Comparison of ENCODE assay signal across 22 cellular contexts in the genomic region with DNA sequence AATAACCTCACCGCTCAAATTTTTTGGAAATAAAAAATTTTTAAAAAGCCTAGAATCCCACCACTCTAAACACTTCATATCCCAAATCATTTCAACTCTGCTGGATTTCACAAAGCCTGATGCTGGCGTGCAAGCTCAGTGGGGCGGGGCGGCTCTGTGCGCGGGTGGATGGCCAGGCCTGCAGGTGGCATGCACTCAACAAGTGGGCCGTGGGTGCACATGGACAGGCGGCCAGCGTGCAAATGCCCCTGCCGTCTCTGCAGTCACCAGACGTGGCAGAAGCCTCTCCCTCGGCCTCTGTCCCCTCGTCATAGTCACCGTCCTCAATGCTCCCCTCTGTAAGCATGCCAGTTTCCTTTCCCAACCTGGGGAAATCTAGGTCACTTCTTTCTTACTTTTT. TPM values are rescaled to one million over a fixed set of nuclear protein-coding genes. Genes with fewer than 3 reads are reported as not detected.
A peak's percentile ranks its signal among the peaks of the same experiment; 100 is the strongest.
DNase-seq lines count a peak whose midpoint lies in the region; FAIRE-seq and TF ChIP-seq lines count a peak whose summit lies in the region.
"Had no signal": no experiment of that assay in that cellular context is flagged by ENCODE, and none has a peak within 500 bp of the region (broad histone marks: within the 10 kb centered on the region; RNA-seq: fewer than 3 reads in every experiment).

No MANE protein-coding gene starts in this region.

- 91% methylated on average over 14 of the region's 14 CpGs; no CpG with 5 or more reads in 1 of the 2 experiments for WGBS in H1 (ENCODE audit: extremely low coverage in 1 of 2, insufficient coverage in 1 of 2, insufficient read length in 1 of 2, insufficient replicate concordance in 2 of 2, low coverage in 1 of 2, low lambda C conversion rate in 2 of 2, missing lambda C conversion rate in 1 of 2), 2 experiments

- no peak for TF ChIP-seq CTCF in BE2C (IDR thresholded peaks at IDR 0.05; ENCODE audit: low read depth, low read length)
- no peak for TF ChIP-seq CTCF in H1 (IDR thresholded peaks at IDR 0.05; ENCODE audit: control extremely low read depth in 1 of 3, insufficient read depth in 1 of 3, low read depth in 1 of 3, low read length in 3 of 3)
- TF ChIP-seq CTCF in osteoblast (IDR thresholded peaks at IDR 0.05; ENCODE audit: extremely low read depth, low read depth, low read length), result no peak

- H3K36me3 ChIP-seq in BE2C (no peaks in the 10 kb centered on the region), H7 (replicated peaks; ENCODE audit: control insufficient read depth, insufficient read depth, low read length) (no peaks in the 10 kb centered on the region), H1 (ENCODE audit: control insufficient read depth in 2 of 4, insufficient read depth in 4 of 4, low read length in 3 of 4) (no peaks in the 10 kb centered on the region), osteoblast (ENCODE audit: insufficient read depth, low read length) (no peaks in the 10 kb centered on the region), HAP-1 (replicated peaks) (no peaks in the 10 kb centered on the region)

- peak overlapping the region; percentile 14 for H3K4ac ChIP-seq in H1 (replicated peaks; ENCODE audit: insufficient read length, low read depth, low read length)

- CTCF ChIA-PET in H1 (lab: Charles Lee; ENCODE audit: partially characterized antibody), result interaction anchor here (0.6 to 2.2 kb wide), 3 partner anchors 54 to 1327 kb away, joined by 3 to 9 read pairs (median 3); no protein-coding TSS in a partner anchor

- no peak for TF ChIP-seq POLR2A in H1 (IDR thresholded peaks at IDR 0.05; ENCODE audit: control extremely low read depth in 1 of 2, low read depth in 2 of 2, low read length in 2 of 2)

- H2BK20ac ChIP-seq in H1 (ENCODE audit: low read length), result no peak overlapping the region

- no peak overlapping the region for H2BK120ac ChIP-seq in H1 (replicated peaks; ENCODE audit: low read depth, low read length)

- H2AFZ ChIP-seq in H1 (ENCODE audit: low read length) (no peak overlapping the region), osteoblast (ENCODE audit: low read length) (no peak overlapping the region)

- H3K23ac ChIP-seq in H1 (ENCODE audit: insufficient read length), result no peak overlapping the region

- H3K9ac ChIP-seq in H1 (replicated peaks in 1 of 4; ENCODE audit: extremely low read depth in 1 of 4, low read depth in 3 of 4, low read length in 3 of 4), result no peak overlapping the region
- H3K9ac ChIP-seq: SK-N-SH had no signal

- H3K4me1 ChIP-seq in BE2C (no peaks in the 10 kb centered on the region), H1 (replicated peaks in 1 of 4; ENCODE audit: control insufficient read depth in 3 of 4, insufficient read depth in 4 of 4, low read length in 3 of 4) (peaks cover 0 to 3% (median 2%) of the 10 kb centered on the region in 4 experiments; a peak in 5 of 7 replicates), osteoblast (ENCODE audit: insufficient read depth, low read length) (peaks cover under 1% of the 10 kb centered on the region), HAP-1 (no peaks in the 10 kb centered on the region)

- TF ChIP-seq EP300 in H1 (IDR thresholded peaks at IDR 0.05; ENCODE audit: borderline replicate concordance in 1 of 2, low read depth in 2 of 2, low read length in 2 of 2), result no peak

- peak; percentile 4 for DNase-seq in BE2C
- DNase-seq in H7, result peak; percentile 46
- no peak for DNase-seq in H1 (ENCODE audit: low read depth in 1 of 2, low spot score in 2 of 2)
- peak; percentile 30 for DNase-seq in osteoblast (ENCODE audit: insufficient read length, low spot score, missing footprints)
- DNase-seq in HAP-1 (ENCODE audit: low spot score in 2 of 2), result no peak
- no peak for DNase-seq in stimulated activated CD8-positive, alpha-beta memory T cell treated with anti-CD3 and anti-CD28 coated beads, Interleukin-4, amount 100 ng/mL, for 48 hours
- no peak for DNase-seq in ecto neural progenitor cell (ENCODE audit: low spot score)
- DNase-seq: Calu3, DMS79 treated with DMSO at 0.1 percent for 48 hours, GF-D8, GOT3, Karpas-422, NCI-H1092, NCI-H1417 treated with DMSO at 0.1 percent for 48 hours, NCI-H1694 treated with DMSO at 0.1 percent for 48 hours, NCI-H2081, NCI-H2227 treated with DMSO at 0.1 percent for 48 hours, NCI-H526 treated with DMSO at 0.1 percent for 48 hours, SIG-M5, SK-N-SH had no signal

- no peak overlapping the region for H4K91ac ChIP-seq in H1 (replicated peaks; ENCODE audit: insufficient read length, low read length)

- no peak for TF ChIP-seq RAD21 in H1 (IDR thresholded peaks at IDR 0.05 in 1 of 2, conservative IDR thresholded peaks at IDR 0.05 in 1 of 2; ENCODE audit: low read depth in 2 of 2, low read length in 2 of 2)

- H3K4me3 ChIP-seq in BE2C (ENCODE audit: low read depth, low read length) (no peak overlapping the region), H7 (ENCODE audit: insufficient read depth, low read depth, low read length) (no peak overlapping the region), H1 (ENCODE audit: extremely low read depth in 1 of 4, insufficient read depth in 2 of 4, low read depth in 3 of 4, low read length in 4 of 4) (no peak overlapping the region), osteoblast (ENCODE audit: insufficient read depth, low read length) (no peak overlapping the region), HAP-1 (no peak overlapping the region)

- no peak overlapping the region for H2BK15ac ChIP-seq in H1 (ENCODE audit: low read length)

- no peak overlapping the region for H4K5ac ChIP-seq in H1 (ENCODE audit: insufficient read length, low read depth, low read length)

- H3K4me2 ChIP-seq in H1 (ENCODE audit: insufficient read depth in 1 of 2, low read depth in 2 of 2, low read length in 2 of 2) (no peak overlapping the region), osteoblast (ENCODE audit: insufficient read depth, low read length) (no peak overlapping the region)
- H3K4me2 ChIP-seq: SK-N-SH had no signal

- H3K27ac ChIP-seq in H1 (ENCODE audit: low read depth, low read length), result no peak overlapping the region
- H3K27ac ChIP-seq in osteoblast (ENCODE audit: low read depth, low read length), result no peak overlapping the region
- H3K27ac ChIP-seq: RWPE1 had no signal

- no peaks in the 10 kb centered on the region for H3K79me2 ChIP-seq in H1 (ENCODE audit: control insufficient read depth in 1 of 2, insufficient read depth in 2 of 2, low read length in 2 of 2)
- no peaks in the 10 kb centered on the region for H3K79me2 ChIP-seq in osteoblast (ENCODE audit: insufficient read depth, low read length)

- no peaks in the 10 kb centered on the region for H3K23me2 ChIP-seq in H1 (ENCODE audit: low read depth, low read length)

- no peak overlapping the region for H2AK5ac ChIP-seq in H1 (ENCODE audit: low read depth, low read length)

- H2BK5ac ChIP-seq in H1 (ENCODE audit: low read depth, low read length), result no peak overlapping the region

- POLR2A ChIA-PET in H1 (lab: Charles Lee; ENCODE audit: partially characterized antibody), result no interaction called here

- no peak overlapping the region for H4K8ac ChIP-seq in H1 (ENCODE audit: extremely low read depth, insufficient read depth, low read length)

- H2BK12ac ChIP-seq in H1 (ENCODE audit: low read depth, low read length), result no peak overlapping the region

- in situ Hi-C loops in HAP-1 (cut with MboI; ENCODE audit: low sequenced_read_pairs), result no loop called here

- H3K9me3 ChIP-seq in BE2C (no peaks in the 10 kb centered on the region), H1 (ENCODE audit: insufficient read depth in 2 of 2, low read depth in 1 of 2, low read length in 1 of 2) (no peaks in the 10 kb centered on the region), osteoblast (ENCODE audit: low read depth, low read length) (no peaks in the 10 kb centered on the region), HAP-1 (no peaks in the 10 kb centered on the region)
- H3K9me3 ChIP-seq: SK-N-SH had no signal

- H3K18ac ChIP-seq in H1 (ENCODE audit: extremely low read depth, low read length), result no peak overlapping the region

- H3K79me1 ChIP-seq in H1 (ENCODE audit: low read depth, low read length), result no peaks in the 10 kb centered on the region

- no peak overlapping the region for H3K56ac ChIP-seq in H1 (replicated peaks; ENCODE audit: insufficient read length, low read depth, low read length)

- H3K14ac ChIP-seq in H1 (ENCODE audit: insufficient read length), result no peak overlapping the region

- FAIRE-seq in H1 (lab: Jason Lieb, UNC), result no peak
- FAIRE-seq: GM12891 had no signal

- H3K27me3 ChIP-seq in BE2C (no peaks in the 10 kb centered on the region), H7 (ENCODE audit: control insufficient read depth, insufficient read depth, low read length) (no peaks in the 10 kb centered on the region), H1 (replicated peaks in 1 of 4; ENCODE audit: control insufficient read depth in 3 of 4, extremely low read depth in 1 of 4, insufficient read depth in 3 of 4, low read length in 3 of 4) (no peaks in the 10 kb centered on the region; a peak in 1 of 7 replicates), osteoblast (ENCODE audit: insufficient read depth, low read length) (peaks cover 14% of the 10 kb centered on the region), HAP-1 (ENCODE audit: low read depth) (no peaks in the 10 kb centered on the region)

- no peaks in the 10 kb centered on the region for H4K20me1 ChIP-seq in H1 (replicated peaks in 1 of 2; ENCODE audit: control insufficient read depth in 1 of 2, insufficient read depth in 2 of 2, low read length in 2 of 2)
- no peaks in the 10 kb centered on the region for H4K20me1 ChIP-seq in osteoblast (ENCODE audit: insufficient read depth, low read length)

TF ChIP-seq in H1, 55 proteins besides CTCF, POLR2A, EP300 and RAD21 (continues in another document):
- TF ChIP-seq BACH1 (IDR thresholded peaks at IDR 0.05; ENCODE audit: low read length) (no peak), ASH2L (IDR thresholded peaks at IDR 0.05; ENCODE audit: low read length) (no peak), BRCA1 (IDR thresholded peaks at IDR 0.05; ENCODE audit: low read depth, low read length) (no peak), SP2 (IDR thresholded peaks at IDR 0.05; ENCODE audit: low read length) (no peak), TCF12 (IDR thresholded peaks at IDR 0.05; ENCODE audit: low read depth, low read length) (no peak), TEAD4 (IDR thresholded peaks at IDR 0.05; ENCODE audit: low read depth, low read length) (no peak), CREB1 (IDR thresholded peaks at IDR 0.05) (no peak)

RNA-seq across cellular contexts. Expression of a gene that starts 6.6 kb away (rescaled TPM):
- polyA plus RNA-seq in BE2C (2012; ENCODE audit: insufficient read depth, insufficient read length, low read depth), result 4.2 TPM
- 24.2 and 37.9 TPM in 2 replicates for total RNA-seq in H7 (2014; rRNA removed; shearing (Covaris generic))
- 45.7 and 45.9 TPM in 2 replicates for total RNA-seq in H1 (2021; fragmentation: NEBNext Ultra II Directional; extraction: Animal tissue kit (Norgen Biotek cat#: 25700))
- 39.2 and 46.7 TPM in 2 replicates for polyA plus RNA-seq in H1 (2011; rRNA removed)
- polyA plus RNA-seq in H1 (2011; cell fraction: cytosol; rRNA removed), result 39.6 TPM
- 71.9 TPM for polyA plus RNA-seq in H1 (2011; cell fraction: nucleus; rRNA removed)
- 36.3 to 41.3 TPM (median 40.5 TPM) in 4 replicates for polyA plus RNA-seq in H1 (2012, experiment 1 of 2)
- 37.8 TPM for polyA plus RNA-seq in H1 (2012, experiment 2 of 2)
- polyA plus RNA-seq in H1 (2013, experiment 1 of 2), result 28.8 TPM
- polyA plus RNA-seq in H1 (2013, experiment 2 of 2), result 30.4 TPM
- polyA minus RNA-seq in H1 (2011; rRNA and poly(A)+ RNA removed), result 22.5 and 33.8 TPM in 2 replicates
- polyA minus RNA-seq in H1 (2011; cell fraction: cytosol; rRNA and poly(A)+ RNA removed), result 25.3 TPM
- polyA minus RNA-seq in H1 (2011; cell fraction: nucleus; rRNA and poly(A)+ RNA removed), result 43.2 TPM
- total RNA-seq in osteoblast, result 0.36 TPM in 1 of 2 replicates, not detected in the other

Comparison
In these comparisons a context has a peak if more than half of its experiments do, and no peak if none do; other contexts are left out.
1. DNase-seq: peak in BE2C (single experiment), H7 (single experiment) and osteoblast (single experiment); none in H1 (0 of 2), HAP-1 (0 of 2), stimulated activated CD8-positive, alpha-beta memory T cell treated with anti-CD3 and anti-CD28 coated beads, Interleukin-4, amount 100 ng/mL, for 48 hours (single experiment) and ecto neural progenitor cell (single experiment).
2. RNA of a gene that starts 6.6 kb away (total RNA-seq): 45.7 to 45.9 TPM in H1 and 24.2 to 37.9 TPM in H7; 0.36 TPM in osteoblast; every median in the first group is over 10 times any median in the second.